In the genomic region with DNA sequence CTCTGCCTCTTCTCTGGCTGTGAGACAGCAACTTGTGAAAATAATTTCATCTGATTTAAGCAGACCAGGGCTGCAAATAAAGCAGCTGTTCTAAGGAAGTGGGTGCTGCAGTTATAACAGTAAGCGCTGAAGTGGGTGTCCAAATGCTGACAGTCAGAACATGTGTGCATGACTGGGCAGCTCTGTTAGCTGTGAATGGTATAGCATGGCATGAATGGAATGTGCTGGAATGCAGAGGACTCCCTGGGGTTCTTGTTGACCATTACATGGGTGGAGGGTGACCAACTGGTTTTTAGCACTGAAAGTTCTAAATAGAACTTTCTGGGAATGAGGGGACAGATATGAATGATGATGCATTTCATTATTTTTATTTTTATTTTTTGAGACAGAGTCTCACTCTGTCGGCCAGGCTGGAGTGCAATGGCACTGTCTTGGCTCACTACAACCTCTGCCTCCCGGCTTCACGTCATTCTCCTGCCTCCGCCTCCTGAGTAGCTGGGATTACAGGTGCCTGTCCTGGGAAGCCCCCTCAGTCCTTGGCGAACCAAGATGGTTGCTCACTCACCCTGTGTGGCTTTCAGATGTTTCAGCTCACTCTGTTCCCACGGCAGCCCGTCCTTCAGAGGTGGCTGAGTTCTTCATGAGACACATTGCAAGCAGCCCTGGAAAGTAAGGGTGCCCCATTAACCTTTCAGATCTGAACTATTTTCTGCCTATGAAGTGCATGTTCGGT, we compare ENCODE assay signal across 10 cellular contexts.
DNase-seq lines count a peak whose midpoint lies in the region; ATAC-seq and TF ChIP-seq lines count a peak whose summit lies in the region.
"Had no signal": no experiment of that assay in that cellular context is flagged by ENCODE, and none has a peak within 500 bp of the region (broad histone marks: within the 10 kb centered on the region; RNA-seq: fewer than 3 reads in every experiment).

No MANE protein-coding gene starts in this region.

- H4K20me1 ChIP-seq in osteoblast (ENCODE audit: insufficient read depth, low read length): no peaks in the 10 kb centered on the region

- H3K79me2 ChIP-seq in osteoblast (ENCODE audit: insufficient read depth, low read length): no peaks in the 10 kb centered on the region

- no peak overlapping the region for H2AFZ ChIP-seq in osteoblast (ENCODE audit: low read length)

- H3K4me2 ChIP-seq in osteoblast (ENCODE audit: insufficient read depth, low read length): peak overlapping the region; percentile 57

- H3K4me1 ChIP-seq in SJSA1 (replicated peaks) (peaks cover 31% of the 10 kb centered on the region), foreskin keratinocyte (no peaks in the 10 kb centered on the region), osteoblast (ENCODE audit: insufficient read depth, low read length) (peaks cover 22% of the 10 kb centered on the region)
- H3K4me1 ChIP-seq in naive thymus-derived CD4-positive, alpha-beta T cell (ENCODE audit: control insufficient read depth in 2 of 2, insufficient read depth in 2 of 2, low read length in 2 of 2): no peaks in the 10 kb centered on the region
- H3K4me1 ChIP-seq: breast epithelium had no signal

- H3K4me1 Mint-ChIP-seq in Calu3 (ENCODE audit: low read depth, unreplicated experiment): peaks cover 16% of the 10 kb centered on the region
- no peaks in the 10 kb centered on the region for H3K4me1 Mint-ChIP-seq in naive thymus-derived CD4-positive, alpha-beta T cell

- ATAC-seq in foreskin keratinocyte: peak; percentile 97
- no peak for ATAC-seq in naive thymus-derived CD4-positive, alpha-beta T cell
- no peak for ATAC-seq in HG02588 (IDR thresholded peaks at IDR 0.05; ENCODE audit: unreplicated experiment)

- H3K36me3 Mint-ChIP-seq in Calu3 (ENCODE audit: insufficient read depth, unreplicated experiment): no peaks in the 10 kb centered on the region
- H3K36me3 Mint-ChIP-seq in naive thymus-derived CD4-positive, alpha-beta T cell: no peaks in the 10 kb centered on the region

- peaks cover 7% of the 10 kb centered on the region for H3K9me3 Mint-ChIP-seq in Calu3 (ENCODE audit: low read depth, unreplicated experiment)
- H3K9me3 Mint-ChIP-seq in naive thymus-derived CD4-positive, alpha-beta T cell: peaks cover 0 to 16% (median 4%) of the 10 kb centered on the region in 11 donors

- peak; percentile 68 for DNase-seq in Calu3
- peak; percentile 93 to 94 for DNase-seq in SJSA1 (ENCODE audit: low read depth in 1 of 2, low spot score in 2 of 2)
- DNase-seq in foreskin keratinocyte: peak; percentile 79 to 88
- DNase-seq in osteoblast (ENCODE audit: insufficient read length, low spot score, missing footprints): peak; percentile 81
- DNase-seq in NCI-H2081 treated with DMSO at 0.1 percent for 48 hours (lab: John Stamatoyannopoulos, UW): no peak
- DNase-seq in naive thymus-derived CD4-positive, alpha-beta T cell: no peak
- DNase-seq in stimulated activated CD8-positive, alpha-beta memory T cell treated with anti-CD3 and anti-CD28 coated beads, Interleukin-4, amount 100 ng/mL, for 48 hours: no peak
- DNase-seq: NCI-H1105 had no signal

- H3K27ac ChIP-seq in SJSA1: peak overlapping the region; percentile 97
- no peak overlapping the region for H3K27ac ChIP-seq in foreskin keratinocyte
- peak overlapping the region; percentile 76 for H3K27ac ChIP-seq in osteoblast (ENCODE audit: low read depth, low read length)
- H3K27ac ChIP-seq in naive thymus-derived CD4-positive, alpha-beta T cell (ENCODE audit: low read depth, low read length): no peak overlapping the region

- H3K36me3 ChIP-seq in SJSA1: no peaks in the 10 kb centered on the region
- no peaks in the 10 kb centered on the region for H3K36me3 ChIP-seq in osteoblast (ENCODE audit: insufficient read depth, low read length)
- H3K36me3 ChIP-seq in naive thymus-derived CD4-positive, alpha-beta T cell (ENCODE audit: control insufficient read depth in 2 of 3, insufficient read depth in 3 of 3, low read length in 3 of 3): no peaks in the 10 kb centered on the region
- H3K36me3 ChIP-seq: breast epithelium had no signal

- no TSS peak for BruUV-seq in Calu3 (replicated peaks; lab: Mats Ljungman, UMichigan)

- H3K27ac Mint-ChIP-seq in Calu3 (ENCODE audit: unreplicated experiment): no peak overlapping the region
- H3K27ac Mint-ChIP-seq in naive thymus-derived CD4-positive, alpha-beta T cell: no peak overlapping the region

- H3K27me3 Mint-ChIP-seq in Calu3 (ENCODE audit: unreplicated experiment): no peaks in the 10 kb centered on the region
- no peaks in the 10 kb centered on the region for H3K27me3 Mint-ChIP-seq in naive thymus-derived CD4-positive, alpha-beta T cell

- no peaks in the 10 kb centered on the region for H3K27me3 ChIP-seq in SJSA1 (replicated peaks)
- no peaks in the 10 kb centered on the region for H3K27me3 ChIP-seq in foreskin keratinocyte
- H3K27me3 ChIP-seq in osteoblast (ENCODE audit: insufficient read depth, low read length): no peaks in the 10 kb centered on the region
- H3K27me3 ChIP-seq in naive thymus-derived CD4-positive, alpha-beta T cell (ENCODE audit: control insufficient read depth in 2 of 2, insufficient read depth in 2 of 2, low read length in 2 of 2): no peaks in the 10 kb centered on the region
- H3K27me3 ChIP-seq: breast epithelium had no signal

- H3K9me3 ChIP-seq in SJSA1 (replicated peaks) (no peaks in the 10 kb centered on the region), osteoblast (ENCODE audit: low read depth, low read length) (no peaks in the 10 kb centered on the region)
- no peaks in the 10 kb centered on the region for H3K9me3 ChIP-seq in naive thymus-derived CD4-positive, alpha-beta T cell (ENCODE audit: control insufficient read depth in 2 of 3, low read length in 3 of 3)

- POLR2A ChIA-PET in naive thymus-derived CD4-positive, alpha-beta T cell (lab: Charles Lee): no interaction called here

- intact Hi-C loops in Calu3 (cut with micrococcal nuclease; ENCODE audit: unreplicated experiment): no loop called here
- intact Hi-C loops in naive thymus-derived CD4-positive, alpha-beta T cell (cut with micrococcal nuclease): no loop called here

- TF ChIP-seq CTCF in Calu3 (IDR thresholded peaks at IDR 0.05; ENCODE audit: unreplicated experiment) (no peak), foreskin keratinocyte (conservative IDR thresholded peaks at IDR 0.05) (no peak), osteoblast (IDR thresholded peaks at IDR 0.05; ENCODE audit: extremely low read depth, low read depth, low read length) (no peak)

- CTCF ChIA-PET in Calu3 (lab: Charles Lee): no interaction called here
- CTCF ChIA-PET in naive thymus-derived CD4-positive, alpha-beta T cell (lab: Charles Lee): no interaction called here

- no peak overlapping the region for H3K4me3 Mint-ChIP-seq in Calu3 (ENCODE audit: low read depth, unreplicated experiment)
- H3K4me3 Mint-ChIP-seq in naive thymus-derived CD4-positive, alpha-beta T cell: no peak overlapping the region

- H3K4me3 ChIP-seq in SJSA1 (no peak overlapping the region), osteoblast (ENCODE audit: insufficient read depth, low read length) (no peak overlapping the region)
- H3K4me3 ChIP-seq in naive thymus-derived CD4-positive, alpha-beta T cell (ENCODE audit: low read length): no peak overlapping the region
- H3K4me3 ChIP-seq: breast epithelium had no signal

Comparison
In these comparisons a context has a peak if more than half of its experiments do, and no peak if none do; other contexts are left out.
1. DNase-seq: peak in Calu3 (single experiment), SJSA1 (2 of 2), foreskin keratinocyte (2 of 2) and osteoblast (single experiment); none in NCI-H2081 treated with DMSO at 0.1 percent for 48 hours (single experiment), naive thymus-derived CD4-positive, alpha-beta T cell (0 of 9) and stimulated activated CD8-positive, alpha-beta memory T cell treated with anti-CD3 and anti-CD28 coated beads, Interleukin-4, amount 100 ng/mL, for 48 hours (single experiment).
2. H3K27ac ChIP-seq: peak in SJSA1 (single experiment) and osteoblast (single experiment); none in foreskin keratinocyte (single experiment) and naive thymus-derived CD4-positive, alpha-beta T cell (single experiment).